ENCODE assay signal across 8 cellular contexts in the genomic region with DNA sequence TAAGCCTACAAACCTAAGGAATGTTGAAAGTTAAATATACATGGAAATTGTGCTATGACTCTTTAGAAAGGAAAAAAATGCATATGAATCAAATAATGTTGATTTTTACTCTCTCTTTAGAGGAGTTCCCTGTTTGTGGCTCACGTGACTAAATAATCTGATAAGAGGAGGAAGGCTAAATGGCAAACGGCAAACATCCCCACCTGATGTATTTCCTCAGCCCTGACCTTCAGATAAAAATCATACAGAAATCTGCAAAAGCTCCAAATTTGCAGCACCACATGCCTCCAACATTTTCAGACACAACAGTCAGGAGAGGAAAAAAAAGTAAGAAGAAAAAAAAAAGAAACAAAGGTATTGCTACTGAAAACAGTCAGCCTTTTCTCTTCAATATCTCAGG.
"Had no signal": no experiment of that assay in that cellular context is flagged by ENCODE, and none has a peak within 500 bp of the region (broad histone marks: within the 10 kb centered on the region; RNA-seq: fewer than 3 reads in every experiment).

No MANE protein-coding gene starts in this region.

- H3K27me3 Mint-ChIP-seq: IgD-negative memory B cell had no signal

- H3K27ac Mint-ChIP-seq: GM23338, H9, IgD-negative memory B cell had no signal

- H2AFZ ChIP-seq: GM23338 had no signal

- ATAC-seq: GM23338, HepG2 had no signal

- H3K4me2 ChIP-seq: GM23338 had no signal

- DNase-seq: H9, HCEC 1CT had no signal

- H3K36me3 Mint-ChIP-seq: IgD-negative memory B cell had no signal

- H3K4me3 ChIP-seq: GM23338 had no signal

- FAIRE-seq: H1, H54, HepG2 had no signal

- H3K4me1 Mint-ChIP-seq: IgD-negative memory B cell had no signal

- H3K27ac ChIP-seq: HL-60 had no signal

- H3K9me3 Mint-ChIP-seq: GM23338, H9, IgD-negative memory B cell had no signal

- H3K4me3 Mint-ChIP-seq: GM23338, H9, IgD-negative memory B cell had no signal
